In genomic region chr20:18066421-18067333, GRCh38 we compare ENCODE assay signal across 1 cellular context.
TF ChIP-seq lines count a peak whose summit lies in the region.

No MANE protein-coding gene starts in this region.

TF ChIP-seq in H1, 55 proteins besides CTCF, POLR2A, EP300 and RAD21:
- no peak for TF ChIP-seq MAFK (IDR thresholded peaks at IDR 0.05; ENCODE audit: low read depth, low read length)
